In genomic region chr10:32093650-32094049, GRCh38 we compare ENCODE assay signal across 27 cellular contexts.
"Had no signal": no experiment of that assay in that cellular context is flagged by ENCODE, and none has a peak within 500 bp of the region (broad histone marks: within the 10 kb centered on the region; RNA-seq: fewer than 3 reads in every experiment).

No MANE protein-coding gene starts in this region.

- H3K27me3 ChIP-seq: colonic mucosa, esophagus muscularis mucosa, esophagus squamous epithelium, foreskin keratinocyte, gastrocnemius medialis, gastroesophageal sphincter, heart left ventricle, heart right ventricle had no signal

- H3K27ac ChIP-seq: colonic mucosa, coronary artery, dorsolateral prefrontal cortex, epithelial cell of prostate, esophagus muscularis mucosa, esophagus squamous epithelium, foreskin keratinocyte, gastrocnemius medialis, gastroesophageal sphincter, heart left ventricle, heart right ventricle had no signal

- ATAC-seq: effector memory CD8-positive, alpha-beta T cell; esophagus mucosa; foreskin keratinocyte; gastrocnemius medialis; gastroesophageal sphincter; heart left ventricle; heart right ventricle had no signal

- H3K4me1 ChIP-seq: colonic mucosa, esophagus muscularis mucosa, esophagus squamous epithelium, gastrocnemius medialis, gastroesophageal sphincter, heart left ventricle, heart right ventricle had no signal

- FAIRE-seq: colon, endometrium, endothelial cell of umbilical vein, frontal cortex had no signal

- H3K9me3 ChIP-seq: colonic mucosa, gastrocnemius medialis, gastroesophageal sphincter had no signal

- H3K4me3 ChIP-seq: colonic mucosa, coronary artery, dorsolateral prefrontal cortex, esophagus muscularis mucosa, esophagus squamous epithelium, gastrocnemius medialis, gastroesophageal sphincter, heart left ventricle, heart right ventricle had no signal

- DNase-seq: colonic mucosa; cortex of kidney; dermis blood vessel endothelial cell; dorsolateral prefrontal cortex; effector CD4-positive, alpha-beta T cell; effector CD8-positive, alpha-beta T cell; effector memory CD4-positive, alpha-beta T cell; effector memory CD8-positive, alpha-beta T cell; endodermal cell; erythroblast; esophagus squamous epithelium; foreskin fibroblast; foreskin keratinocyte; foreskin melanocyte; gastrocnemius medialis; glutamatergic neuron; heart left ventricle; heart right ventricle had no signal

- H3K36me3 ChIP-seq: colonic mucosa, esophagus muscularis mucosa, esophagus squamous epithelium, gastrocnemius medialis, gastroesophageal sphincter, heart left ventricle, heart right ventricle had no signal
